Comparison of ENCODE assay signal across 1 cellular context in genomic region chr15:88620995-88621772, GRCh38.
TF ChIP-seq lines count a peak whose summit lies in the region.

TSS of gene AEN (plus strand) at chr15:88621340. CDS start at chr15:88626210, 4,870 bp downstream.

TF ChIP-seq in HepG2, 621 proteins besides CTCF, POLR2A, EP300 and RAD21 (continued from another document and continues in another):
- no peak for TF ChIP-seq ZBTB46 (CRISPR knock-in tag; IDR thresholded peaks at IDR 0.05; ENCODE audit: borderline replicate concordance)
- no peak for TF ChIP-seq PHF5A (CRISPR knock-in tag; IDR thresholded peaks at IDR 0.05; ENCODE audit: low read depth, unreplicated experiment)
- TF ChIP-seq RORA (CRISPR knock-in tag; IDR thresholded peaks at IDR 0.05), result 0 out of 2 replicates have a peak, but pooled peaks have one; percentile 58
- no peak for TF ChIP-seq RFX3 (CRISPR knock-in tag; IDR thresholded peaks at IDR 0.05)
- TF ChIP-seq ZSCAN29 (CRISPR knock-in tag; conservative IDR thresholded peaks at IDR 0.05), result no peak
- TF ChIP-seq GABPA (IDR thresholded peaks at IDR 0.05; ENCODE audit: low read depth, low read length), result peak; percentile 56
- TF ChIP-seq GABPA (CRISPR knock-in tag; IDR thresholded peaks at IDR 0.05; ENCODE audit: low read depth), result peak; percentile 75
- no peak for TF ChIP-seq CBX2 (IDR thresholded peaks at IDR 0.05; ENCODE audit: low read depth, low read length)
- TF ChIP-seq CBX2 (CRISPR knock-in tag; IDR thresholded peaks at IDR 0.05; ENCODE audit: low read depth), result no peak
- peak; percentile 99 for TF ChIP-seq RBFOX2 (IDR thresholded peaks at IDR 0.05; ENCODE audit: low read depth, low read length)
- no peak for TF ChIP-seq NR2F1 (CRISPR knock-in tag; IDR thresholded peaks at IDR 0.05)
- no peak for TF ChIP-seq ZKSCAN5 (CRISPR knock-in tag; IDR thresholded peaks at IDR 0.05)
- no peak for TF ChIP-seq ZNF329 (CRISPR knock-in tag; IDR thresholded peaks at IDR 0.05; ENCODE audit: low read depth)
- TF ChIP-seq ZNF577 (CRISPR knock-in tag; IDR thresholded peaks at IDR 0.05; ENCODE audit: borderline replicate concordance, low read depth), result no peak
- TF ChIP-seq, protein P1, sequence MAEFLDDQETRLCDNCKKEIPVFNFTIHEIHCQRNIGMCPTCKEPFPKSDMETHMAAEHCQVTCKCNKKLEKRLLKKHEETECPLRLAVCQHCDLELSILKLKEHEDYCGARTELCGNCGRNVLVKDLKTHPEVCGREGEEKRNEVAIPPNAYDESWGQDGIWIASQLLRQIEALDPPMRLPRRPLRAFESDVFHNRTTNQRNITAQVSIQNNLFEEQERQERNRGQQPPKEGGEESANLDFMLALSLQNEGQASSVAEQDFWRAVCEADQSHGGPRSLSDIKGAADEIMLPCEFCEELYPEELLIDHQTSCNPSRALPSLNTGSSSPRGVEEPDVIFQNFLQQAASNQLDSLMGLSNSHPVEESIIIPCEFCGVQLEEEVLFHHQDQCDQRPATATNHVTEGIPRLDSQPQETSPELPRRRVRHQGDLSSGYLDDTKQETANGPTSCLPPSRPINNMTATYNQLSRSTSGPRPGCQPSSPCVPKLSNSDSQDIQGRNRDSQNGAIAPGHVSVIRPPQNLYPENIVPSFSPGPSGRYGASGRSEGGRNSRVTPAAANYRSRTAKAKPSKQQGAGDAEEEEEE (CRISPR knock-in tag; IDR thresholded peaks at IDR 0.05; ENCODE audit: borderline replicate concordance), result no peak
- TF ChIP-seq ZNF75D (CRISPR knock-in tag; IDR thresholded peaks at IDR 0.05; ENCODE audit: borderline replicate concordance), result no peak
- TF ChIP-seq GTF2F1 (IDR thresholded peaks at IDR 0.05; ENCODE audit: low read length), result no peak
- no peak for TF ChIP-seq DNMT3B (CRISPR knock-in tag; conservative IDR thresholded peaks at IDR 0.05)
- TF ChIP-seq ZNF572 (CRISPR knock-in tag; IDR thresholded peaks at IDR 0.05), result no peak
- TF ChIP-seq ADNP (CRISPR knock-in tag; IDR thresholded peaks at IDR 0.05), result no peak
- TF ChIP-seq EED (CRISPR knock-in tag; IDR thresholded peaks at IDR 0.05), result peak; percentile 60; the same call in 1 of the 2 replicates
- peak; percentile 50 for TF ChIP-seq YY1 (IDR thresholded peaks at IDR 0.05; ENCODE audit: insufficient read depth, insufficient replicate concordance, low read depth, low read length)
- TF ChIP-seq, protein P2, sequence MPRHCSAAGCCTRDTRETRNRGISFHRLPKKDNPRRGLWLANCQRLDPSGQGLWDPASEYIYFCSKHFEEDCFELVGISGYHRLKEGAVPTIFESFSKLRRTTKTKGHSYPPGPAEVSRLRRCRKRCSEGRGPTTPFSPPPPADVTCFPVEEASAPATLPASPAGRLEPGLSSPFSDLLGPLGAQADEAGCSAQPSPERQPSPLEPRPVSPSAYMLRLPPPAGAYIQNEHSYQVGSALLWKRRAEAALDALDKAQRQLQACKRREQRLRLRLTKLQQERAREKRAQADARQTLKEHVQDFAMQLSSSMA (CRISPR knock-in tag; IDR thresholded peaks at IDR 0.05), result peak; percentile 70; the same call in 1 of the 2 replicates
- peak; percentile 81 for TF ChIP-seq ISL2 (CRISPR knock-in tag; IDR thresholded peaks at IDR 0.05)
- TF ChIP-seq REXO4 (CRISPR knock-in tag; IDR thresholded peaks at IDR 0.05; ENCODE audit: borderline replicate concordance), result peak; percentile 46; the same call in 1 of the 2 replicates
- TF ChIP-seq, protein P3, sequence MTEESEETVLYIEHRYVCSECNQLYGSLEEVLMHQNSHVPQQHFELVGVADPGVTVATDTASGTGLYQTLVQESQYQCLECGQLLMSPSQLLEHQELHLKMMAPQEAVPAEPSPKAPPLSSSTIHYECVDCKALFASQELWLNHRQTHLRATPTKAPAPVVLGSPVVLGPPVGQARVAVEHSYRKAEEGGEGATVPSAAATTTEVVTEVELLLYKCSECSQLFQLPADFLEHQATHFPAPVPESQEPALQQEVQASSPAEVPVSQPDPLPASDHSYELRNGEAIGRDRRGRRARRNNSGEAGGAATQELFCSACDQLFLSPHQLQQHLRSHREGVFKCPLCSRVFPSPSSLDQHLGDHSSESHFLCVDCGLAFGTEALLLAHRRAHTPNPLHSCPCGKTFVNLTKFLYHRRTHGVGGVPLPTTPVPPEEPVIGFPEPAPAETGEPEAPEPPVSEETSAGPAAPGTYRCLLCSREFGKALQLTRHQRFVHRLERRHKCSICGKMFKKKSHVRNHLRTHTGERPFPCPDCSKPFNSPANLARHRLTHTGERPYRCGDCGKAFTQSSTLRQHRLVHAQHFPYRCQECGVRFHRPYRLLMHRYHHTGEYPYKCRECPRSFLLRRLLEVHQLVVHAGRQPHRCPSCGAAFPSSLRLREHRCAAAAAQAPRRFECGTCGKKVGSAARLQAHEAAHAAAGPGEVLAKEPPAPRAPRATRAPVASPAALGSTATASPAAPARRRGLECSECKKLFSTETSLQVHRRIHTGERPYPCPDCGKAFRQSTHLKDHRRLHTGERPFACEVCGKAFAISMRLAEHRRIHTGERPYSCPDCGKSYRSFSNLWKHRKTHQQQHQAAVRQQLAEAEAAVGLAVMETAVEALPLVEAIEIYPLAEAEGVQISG (CRISPR knock-in tag; IDR thresholded peaks at IDR 0.05), result peak; percentile 60
- TF ChIP-seq ZSCAN25 (CRISPR knock-in tag; IDR thresholded peaks at IDR 0.05), result peak; percentile 91
- TF ChIP-seq SRF (IDR thresholded peaks at IDR 0.05; ENCODE audit: low read depth, low read length), result no peak
- TF ChIP-seq KMT2A (CRISPR knock-in tag; IDR thresholded peaks at IDR 0.05), result peak; percentile 7; the same call in 1 of the 2 replicates
- no peak for TF ChIP-seq CHD4 (IDR thresholded peaks at IDR 0.05; ENCODE audit: borderline replicate concordance, low read length)
- peak; percentile 95 for TF ChIP-seq NFYB (CRISPR knock-in tag; IDR thresholded peaks at IDR 0.05)
- peak; percentile 45; the same call in 1 of the 2 replicates for TF ChIP-seq TARDBP (CRISPR knock-in tag; IDR thresholded peaks at IDR 0.05)
- no peak for TF ChIP-seq SOX5 (CRISPR knock-in tag; IDR thresholded peaks at IDR 0.05; ENCODE audit: borderline replicate concordance)
- TF ChIP-seq ERF (CRISPR knock-in tag; IDR thresholded peaks at IDR 0.05), result peak; percentile 87
- TF ChIP-seq PCBP2 (optimal IDR thresholded peaks at IDR 0.05; ENCODE audit: low read depth, low read length, poor library complexity, severe bottlenecking), result no peak
- TF ChIP-seq, protein P4, sequence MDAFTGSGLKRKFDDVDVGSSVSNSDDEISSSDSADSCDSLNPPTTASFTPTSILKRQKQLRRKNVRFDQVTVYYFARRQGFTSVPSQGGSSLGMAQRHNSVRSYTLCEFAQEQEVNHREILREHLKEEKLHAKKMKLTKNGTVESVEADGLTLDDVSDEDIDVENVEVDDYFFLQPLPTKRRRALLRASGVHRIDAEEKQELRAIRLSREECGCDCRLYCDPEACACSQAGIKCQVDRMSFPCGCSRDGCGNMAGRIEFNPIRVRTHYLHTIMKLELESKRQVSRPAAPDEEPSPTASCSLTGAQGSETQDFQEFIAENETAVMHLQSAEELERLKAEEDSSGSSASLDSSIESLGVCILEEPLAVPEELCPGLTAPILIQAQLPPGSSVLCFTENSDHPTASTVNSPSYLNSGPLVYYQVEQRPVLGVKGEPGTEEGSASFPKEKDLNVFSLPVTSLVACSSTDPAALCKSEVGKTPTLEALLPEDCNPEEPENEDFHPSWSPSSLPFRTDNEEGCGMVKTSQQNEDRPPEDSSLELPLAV (CRISPR knock-in tag; conservative IDR thresholded peaks at IDR 0.05; ENCODE audit: low read depth), result no peak
- no peak for TF ChIP-seq GATA4 (IDR thresholded peaks at IDR 0.05; ENCODE audit: borderline replicate concordance, low read depth)
- no peak for TF ChIP-seq HINFP (CRISPR knock-in tag; IDR thresholded peaks at IDR 0.05; ENCODE audit: low read depth)
- TF ChIP-seq, protein P5, sequence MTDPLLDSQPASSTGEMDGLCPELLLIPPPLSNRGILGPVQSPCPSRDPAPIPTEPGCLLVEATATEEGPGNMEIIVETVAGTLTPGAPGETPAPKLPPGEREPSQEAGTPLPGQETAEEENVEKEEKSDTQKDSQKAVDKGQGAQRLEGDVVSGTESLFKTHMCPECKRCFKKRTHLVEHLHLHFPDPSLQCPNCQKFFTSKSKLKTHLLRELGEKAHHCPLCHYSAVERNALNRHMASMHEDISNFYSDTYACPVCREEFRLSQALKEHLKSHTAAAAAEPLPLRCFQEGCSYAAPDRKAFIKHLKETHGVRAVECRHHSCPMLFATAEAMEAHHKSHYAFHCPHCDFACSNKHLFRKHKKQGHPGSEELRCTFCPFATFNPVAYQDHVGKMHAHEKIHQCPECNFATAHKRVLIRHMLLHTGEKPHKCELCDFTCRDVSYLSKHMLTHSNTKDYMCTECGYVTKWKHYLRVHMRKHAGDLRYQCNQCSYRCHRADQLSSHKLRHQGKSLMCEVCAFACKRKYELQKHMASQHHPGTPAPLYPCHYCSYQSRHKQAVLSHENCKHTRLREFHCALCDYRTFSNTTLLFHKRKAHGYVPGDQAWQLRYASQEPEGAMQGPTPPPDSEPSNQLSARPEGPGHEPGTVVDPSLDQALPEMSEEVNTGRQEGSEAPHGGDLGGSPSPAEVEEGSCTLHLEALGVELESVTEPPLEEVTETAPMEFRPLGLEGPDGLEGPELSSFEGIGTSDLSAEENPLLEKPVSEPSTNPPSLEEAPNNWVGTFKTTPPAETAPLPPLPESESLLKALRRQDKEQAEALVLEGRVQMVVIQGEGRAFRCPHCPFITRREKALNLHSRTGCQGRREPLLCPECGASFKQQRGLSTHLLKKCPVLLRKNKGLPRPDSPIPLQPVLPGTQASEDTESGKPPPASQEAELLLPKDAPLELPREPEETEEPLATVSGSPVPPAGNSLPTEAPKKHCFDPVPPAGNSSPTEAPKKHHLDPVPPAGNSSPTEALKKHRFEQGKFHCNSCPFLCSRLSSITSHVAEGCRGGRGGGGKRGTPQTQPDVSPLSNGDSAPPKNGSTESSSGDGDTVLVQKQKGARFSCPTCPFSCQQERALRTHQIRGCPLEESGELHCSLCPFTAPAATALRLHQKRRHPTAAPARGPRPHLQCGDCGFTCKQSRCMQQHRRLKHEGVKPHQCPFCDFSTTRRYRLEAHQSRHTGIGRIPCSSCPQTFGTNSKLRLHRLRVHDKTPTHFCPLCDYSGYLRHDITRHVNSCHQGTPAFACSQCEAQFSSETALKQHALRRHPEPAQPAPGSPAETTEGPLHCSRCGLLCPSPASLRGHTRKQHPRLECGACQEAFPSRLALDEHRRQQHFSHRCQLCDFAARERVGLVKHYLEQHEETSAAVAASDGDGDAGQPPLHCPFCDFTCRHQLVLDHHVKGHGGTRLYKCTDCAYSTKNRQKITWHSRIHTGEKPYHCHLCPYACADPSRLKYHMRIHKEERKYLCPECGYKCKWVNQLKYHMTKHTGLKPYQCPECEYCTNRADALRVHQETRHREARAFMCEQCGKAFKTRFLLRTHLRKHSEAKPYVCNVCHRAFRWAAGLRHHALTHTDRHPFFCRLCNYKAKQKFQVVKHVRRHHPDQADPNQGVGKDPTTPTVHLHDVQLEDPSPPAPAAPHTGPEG (CRISPR knock-in tag; IDR thresholded peaks at IDR 0.05), result peak; percentile 83
- TF ChIP-seq SOX6 (IDR thresholded peaks at IDR 0.05), result no peak
- TF ChIP-seq SOX6 (CRISPR knock-in tag; IDR thresholded peaks at IDR 0.05), result peak; percentile 16; the same call in 1 of the 2 replicates
- peak; percentile 59; the same call in 1 of the 2 replicates for TF ChIP-seq KAT7 (CRISPR knock-in tag; IDR thresholded peaks at IDR 0.05; ENCODE audit: borderline replicate concordance)
- no peak for TF ChIP-seq PRMT3 (CRISPR knock-in tag; IDR thresholded peaks at IDR 0.05; ENCODE audit: borderline replicate concordance, low read depth)
- TF ChIP-seq GTF3A (CRISPR knock-in tag; conservative IDR thresholded peaks at IDR 0.05), result no peak
- no peak for TF ChIP-seq ZC3H4 (CRISPR knock-in tag; IDR thresholded peaks at IDR 0.05; ENCODE audit: borderline replicate concordance)
- TF ChIP-seq CCAR2 (optimal IDR thresholded peaks at IDR 0.05; ENCODE audit: low read depth, low read length), result no peak
- TF ChIP-seq ZSCAN12 (CRISPR knock-in tag; IDR thresholded peaks at IDR 0.05), result peak; percentile 68; the same call in 1 of the 2 replicates
- TF ChIP-seq, protein P6, sequence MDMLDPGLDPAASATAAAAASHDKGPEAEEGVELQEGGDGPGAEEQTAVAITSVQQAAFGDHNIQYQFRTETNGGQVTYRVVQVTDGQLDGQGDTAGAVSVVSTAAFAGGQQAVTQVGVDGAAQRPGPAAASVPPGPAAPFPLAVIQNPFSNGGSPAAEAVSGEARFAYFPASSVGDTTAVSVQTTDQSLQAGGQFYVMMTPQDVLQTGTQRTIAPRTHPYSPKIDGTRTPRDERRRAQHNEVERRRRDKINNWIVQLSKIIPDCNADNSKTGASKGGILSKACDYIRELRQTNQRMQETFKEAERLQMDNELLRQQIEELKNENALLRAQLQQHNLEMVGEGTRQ (IDR thresholded peaks at IDR 0.05; ENCODE audit: low read depth, low read length), result no peak
- TF ChIP-seq, protein P6 (CRISPR knock-in tag; IDR thresholded peaks at IDR 0.05; ENCODE audit: borderline replicate concordance), result peak; percentile 38; the same call in 1 of the 2 replicates
